In genomic region chr17:64653325-64653984, GRCh38 we compare ENCODE assay signal across 13 cellular contexts. TPM values are rescaled to one million over a fixed set of nuclear protein-coding genes. Genes with fewer than 3 reads are reported as not detected.
DNase-seq lines count a peak whose midpoint lies in the region; ATAC-seq and TF ChIP-seq lines count a peak whose summit lies in the region.
"Had no signal": no experiment of that assay in that cellular context is flagged by ENCODE, and none has a peak within 500 bp of the region (broad histone marks: within the 10 kb centered on the region; RNA-seq: fewer than 3 reads in every experiment).

No MANE protein-coding gene starts in this region.

- peak overlapping the region; percentile 45 for H3K4me3 Mint-ChIP-seq in activated CD8-positive, alpha-beta T cell treated with anti-CD3 and anti-CD28 coated beads for 36 hours
- no peak overlapping the region for H3K4me3 Mint-ChIP-seq in activated CD8-positive, alpha-beta T cell treated with anti-CD3 and anti-CD28 coated beads, Interleukin-2, amount 10 ng/mL, durations not matched to agents 7 days and 5 days
- H3K4me3 Mint-ChIP-seq in progenitor cell of endocrine pancreas (ENCODE audit: low read depth): no peak overlapping the region

- no peak for ATAC-seq in activated CD8-positive, alpha-beta T cell treated with anti-CD3 and anti-CD28 coated beads for 36 hours
- ATAC-seq in activated CD8-positive, alpha-beta T cell treated with anti-CD3 and anti-CD28 coated beads, Interleukin-2, amount 10 ng/mL, durations not matched to agents 7 days and 5 days: no peak
- ATAC-seq in HG02970 (IDR thresholded peaks at IDR 0.05; ENCODE audit: low FRiP score, unreplicated experiment): no peak

- peaks cover 2% of the 10 kb centered on the region for H3K9me3 Mint-ChIP-seq in activated CD8-positive, alpha-beta T cell treated with anti-CD3 and anti-CD28 coated beads for 36 hours
- H3K9me3 Mint-ChIP-seq in activated CD8-positive, alpha-beta T cell treated with anti-CD3 and anti-CD28 coated beads, Interleukin-2, amount 10 ng/mL, durations not matched to agents 7 days and 5 days (ENCODE audit: insufficient read depth): peaks cover 6% of the 10 kb centered on the region
- no peaks in the 10 kb centered on the region for H3K9me3 Mint-ChIP-seq in progenitor cell of endocrine pancreas (ENCODE audit: low read depth)
- H3K9me3 Mint-ChIP-seq: naive B cell had no signal

- peak overlapping the region; percentile 77 for H3K27ac Mint-ChIP-seq in activated CD8-positive, alpha-beta T cell treated with anti-CD3 and anti-CD28 coated beads for 36 hours
- H3K27ac Mint-ChIP-seq in activated CD8-positive, alpha-beta T cell treated with anti-CD3 and anti-CD28 coated beads, Interleukin-2, amount 10 ng/mL, durations not matched to agents 7 days and 5 days: no peak overlapping the region
- peak overlapping the region; percentile 29 for H3K27ac Mint-ChIP-seq in progenitor cell of endocrine pancreas

- CTCF ChIA-PET in activated CD8-positive, alpha-beta T cell treated with anti-CD3 and anti-CD28 coated beads for 36 hours (lab: Charles Lee): interaction anchor here (1.0 kb wide), 1 partner anchor 233 kb away, joined by 3 read pairs; no protein-coding TSS in a partner anchor
- CTCF ChIA-PET in activated CD8-positive, alpha-beta T cell treated with anti-CD3 and anti-CD28 coated beads, Interleukin-2, amount 10 ng/mL, durations not matched to agents 7 days and 5 days (lab: Charles Lee): no interaction called here

- peaks cover 16% of the 10 kb centered on the region for H3K36me3 Mint-ChIP-seq in activated CD8-positive, alpha-beta T cell treated with anti-CD3 and anti-CD28 coated beads for 36 hours (ENCODE audit: low read depth)
- peaks cover 17% of the 10 kb centered on the region for H3K36me3 Mint-ChIP-seq in activated CD8-positive, alpha-beta T cell treated with anti-CD3 and anti-CD28 coated beads, Interleukin-2, amount 10 ng/mL, durations not matched to agents 7 days and 5 days (ENCODE audit: low read depth)
- H3K36me3 Mint-ChIP-seq in progenitor cell of endocrine pancreas (ENCODE audit: insufficient read depth): peaks cover 7% of the 10 kb centered on the region
- H3K36me3 Mint-ChIP-seq: naive B cell had no signal

- intact Hi-C loops in activated CD8-positive, alpha-beta T cell treated with anti-CD3 and anti-CD28 coated beads for 36 hours (cut with micrococcal nuclease): no loop called here

- TF ChIP-seq CTCF in activated CD8-positive, alpha-beta T cell treated with anti-CD3 and anti-CD28 coated beads for 36 hours (IDR thresholded peaks at IDR 0.05): no peak
- no peak for TF ChIP-seq CTCF in progenitor cell of endocrine pancreas (IDR thresholded peaks at IDR 0.05; ENCODE audit: unreplicated experiment)

- DNase-seq in activated CD8-positive, alpha-beta T cell treated with anti-CD3 and anti-CD28 coated beads for 36 hours: no peak
- no peak for DNase-seq in activated CD8-positive, alpha-beta T cell treated with anti-CD3 and anti-CD28 coated beads, Interleukin-2, amount 10 ng/mL, durations not matched to agents 7 days and 5 days
- peak; percentile 60 for DNase-seq in RPMI7951 (ENCODE audit: low read depth)
- no peak for DNase-seq in epithelial cell of prostate (ENCODE audit: low read depth, low spot score)
- DNase-seq in progenitor cell of endocrine pancreas (ENCODE audit: low spot score, unreplicated experiment): no peak
- no peak for DNase-seq in mucosa of gallbladder (ENCODE audit: low spot score)
- no peak for DNase-seq in HuH-7 (ENCODE audit: low spot score)
- DNase-seq: adrenal gland, DMS153, naive B cell, NCI-H1417, thyroid gland had no signal

- H3K27me3 Mint-ChIP-seq in activated CD8-positive, alpha-beta T cell treated with anti-CD3 and anti-CD28 coated beads for 36 hours: no peaks in the 10 kb centered on the region
- no peaks in the 10 kb centered on the region for H3K27me3 Mint-ChIP-seq in activated CD8-positive, alpha-beta T cell treated with anti-CD3 and anti-CD28 coated beads, Interleukin-2, amount 10 ng/mL, durations not matched to agents 7 days and 5 days (ENCODE audit: low read depth)
- H3K27me3 Mint-ChIP-seq in progenitor cell of endocrine pancreas: no peaks in the 10 kb centered on the region
- H3K27me3 Mint-ChIP-seq: naive B cell had no signal

- H3K27ac ChIP-seq in epithelial cell of prostate: peak overlapping the region; percentile 84
- H3K27ac ChIP-seq: adrenal gland, thyroid gland had no signal

- POLR2A ChIA-PET in activated CD8-positive, alpha-beta T cell treated with anti-CD3 and anti-CD28 coated beads for 36 hours (lab: Charles Lee): interaction anchor here (1.4 kb wide), 1 partner anchor 148 kb away, joined by 3 read pairs; no protein-coding TSS in a partner anchor
- POLR2A ChIA-PET in activated CD8-positive, alpha-beta T cell treated with anti-CD3 and anti-CD28 coated beads, Interleukin-2, amount 10 ng/mL, durations not matched to agents 7 days and 5 days (lab: Charles Lee): no interaction called here

- peaks cover 48% of the 10 kb centered on the region for H3K4me1 Mint-ChIP-seq in activated CD8-positive, alpha-beta T cell treated with anti-CD3 and anti-CD28 coated beads for 36 hours (ENCODE audit: low read depth)
- peaks cover 46% of the 10 kb centered on the region for H3K4me1 Mint-ChIP-seq in activated CD8-positive, alpha-beta T cell treated with anti-CD3 and anti-CD28 coated beads, Interleukin-2, amount 10 ng/mL, durations not matched to agents 7 days and 5 days (ENCODE audit: low read depth)
- peaks cover 7% of the 10 kb centered on the region for H3K4me1 Mint-ChIP-seq in progenitor cell of endocrine pancreas (ENCODE audit: low read depth)

RNA-seq across cellular contexts. Expression of gene SMURF2, which starts 8.7 kb away (rescaled TPM):
- total RNA-seq in activated CD8-positive, alpha-beta T cell treated with anti-CD3 and anti-CD28 coated beads for 36 hours: 10 to 100 TPM; 13.8 to 13.9 TPM
- total RNA-seq in activated CD8-positive, alpha-beta T cell treated with anti-CD3 and anti-CD28 coated beads, Interleukin-2, amount 10 ng/mL, durations not matched to agents 7 days and 5 days: 10 to 100 TPM; 16.1 to 16.4 TPM
- total RNA-seq in RPMI7951 (2014; rRNA removed; shearing (Covaris generic)): 52.1 and 54.5 TPM in 2 replicates
- total RNA-seq in progenitor cell of endocrine pancreas (40.8 and 43.9 TPM in 2 replicates), mucosa of gallbladder (22.2 TPM)
